26 cellular contexts compared by ENCODE assay signal in the genomic region with DNA sequence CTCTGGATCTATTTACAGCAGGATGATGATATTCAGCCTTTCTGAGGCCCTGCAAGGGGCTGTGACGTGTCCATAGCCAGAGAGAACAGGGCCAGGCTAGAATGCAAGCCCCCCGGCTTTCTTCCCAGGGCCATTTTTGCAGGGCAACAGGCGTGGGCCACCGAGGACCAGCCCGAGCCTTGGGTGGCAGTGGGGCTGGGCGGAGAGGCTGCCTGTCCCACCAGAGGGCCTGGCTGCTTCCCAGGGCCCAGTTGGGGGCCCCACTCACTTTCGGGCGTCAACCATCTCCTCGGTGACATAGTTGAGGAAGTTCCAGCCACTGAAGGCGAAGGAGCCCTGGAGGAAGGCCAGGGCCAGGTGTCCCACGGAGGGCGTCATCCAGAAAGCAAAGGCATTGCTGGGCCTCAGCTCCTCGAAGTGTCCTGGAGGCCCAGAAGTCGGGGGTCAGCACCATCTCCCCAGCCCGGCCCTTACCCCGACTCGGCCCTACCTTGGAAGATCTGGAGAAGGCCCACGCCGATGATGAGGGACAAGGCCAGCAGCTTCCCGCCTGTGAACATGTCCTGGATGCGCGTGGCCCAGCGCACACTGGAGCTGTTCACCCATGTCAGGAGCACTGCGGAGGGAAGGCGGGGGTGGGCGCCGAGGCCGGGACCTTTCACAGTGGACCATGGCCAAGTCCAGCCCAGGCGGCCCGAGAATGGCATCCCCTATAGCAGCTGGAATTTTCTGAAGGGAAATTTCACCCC. TPM values are rescaled to one million over a fixed set of nuclear protein-coding genes. Genes with fewer than 3 reads are reported as not detected.
DNase-seq lines count a peak whose midpoint lies in the region; ATAC-seq, FAIRE-seq and TF ChIP-seq lines count a peak whose summit lies in the region.
"Had no signal": no experiment of that assay in that cellular context is flagged by ENCODE, and none has a peak within 500 bp of the region (broad histone marks: within the 10 kb centered on the region; RNA-seq: fewer than 3 reads in every experiment).

No MANE protein-coding gene starts in this region.

- H3K9ac ChIP-seq in HepG2 (ENCODE audit: insufficient read depth, low read depth, low read length) (no peak overlapping the region), kidney (ENCODE audit: low read length in 2 of 2) (no peak overlapping the region)
- H3K9ac ChIP-seq: BLaER1 treated with 17β-estradiol and CSF1 and Interleukin-3, amounts not matched to agents 10 nM and 100 nM had no signal

- peak overlapping the region in 1 of 3 experiments; percentile 33; a peak in 1 of 6 replicates for H3K4me3 ChIP-seq in HepG2 (replicated peaks in 1 of 3; ENCODE audit: insufficient read depth in 1 of 3, low read depth in 2 of 3, low read length in 3 of 3)
- no peak overlapping the region for H3K4me3 ChIP-seq in right lobe of liver
- no peak overlapping the region for H3K4me3 ChIP-seq in kidney (ENCODE audit: low read length in 2 of 2)
- H3K4me3 ChIP-seq: A549; BLaER1 treated with 17β-estradiol and CSF1 and Interleukin-3, amounts not matched to agents 10 nM and 100 nM; GM12878; GM23338 had no signal

- H2AFZ ChIP-seq in HepG2 (ENCODE audit: low read length), result no peak overlapping the region
- H2AFZ ChIP-seq: GM23338 had no signal

- no peak for ATAC-seq in Right ventricle myocardium inferior
- ATAC-seq in HepG2, result no peak; the same call in 1 of the 3 replicates
- no peak for ATAC-seq in right lobe of liver
- ATAC-seq in GM18517 (IDR thresholded peaks at IDR 0.05; ENCODE audit: unreplicated experiment), result no peak
- ATAC-seq: GM12878, GM23338, HCT116 had no signal

- H3K9me3 ChIP-seq in HepG2 (ENCODE audit: low read length), result no peaks in the 10 kb centered on the region
- H3K9me3 ChIP-seq in right lobe of liver, result no peaks in the 10 kb centered on the region
- H3K9me3 ChIP-seq in kidney (ENCODE audit: control insufficient read depth in 1 of 2, low read length in 2 of 2), result no peaks in the 10 kb centered on the region
- H3K9me3 ChIP-seq: A549; BE2C; BLaER1 treated with 17β-estradiol and CSF1 and Interleukin-3, amounts not matched to agents 10 nM and 100 nM had no signal

- no peak for FAIRE-seq in HepG2 (lab: Jason Lieb, UNC)
- no peak for FAIRE-seq in kidney (lab: Jason Lieb, UNC)
- FAIRE-seq: A549, D721Med, GM12878 had no signal

- H3K27ac ChIP-seq in HepG2 (ENCODE audit: extremely low read length, insufficient read depth, low read length), result no peak overlapping the region
- no peak overlapping the region for H3K27ac ChIP-seq in right lobe of liver
- no peak overlapping the region for H3K27ac ChIP-seq in kidney (ENCODE audit: low read depth in 2 of 2, low read length in 2 of 2)
- H3K27ac ChIP-seq: A549 had no signal

- H3K36me3 ChIP-seq in HepG2 (replicated peaks in 1 of 2; ENCODE audit: control insufficient read depth in 1 of 2, insufficient read depth in 2 of 2, low read length in 2 of 2) (no peaks in the 10 kb centered on the region), right lobe of liver (no peaks in the 10 kb centered on the region), kidney (ENCODE audit: control insufficient read depth in 1 of 2, insufficient read depth in 2 of 2, low read length in 2 of 2) (no peaks in the 10 kb centered on the region)

- peak overlapping the region; percentile 24; the same call in 1 of the 2 replicates for H3K4me2 ChIP-seq in HepG2 (ENCODE audit: low read depth, low read length)
- H3K4me2 ChIP-seq: A549; BLaER1 treated with 17β-estradiol and CSF1 and Interleukin-3, amounts not matched to agents 10 nM and 100 nM; GM23338 had no signal

- DNase-seq in Right ventricle myocardium inferior (ENCODE audit: missing footprints), result peak; percentile 32
- no peak for DNase-seq in cardiac septum (ENCODE audit: low spot score)
- no peak for DNase-seq in HepG2 (ENCODE audit: low spot score)
- DNase-seq in right lobe of liver, result no peak
- peak; percentile 75 for DNase-seq in kidney
- no peak for DNase-seq in GOT3 (lab: John Stamatoyannopoulos, UW)
- DNase-seq: 8988T; ACHN; AML-193; CD4-positive, alpha-beta T cell; CD8-positive, alpha-beta memory T cell; DMS 273 treated with DMSO at 0.1 percent for 48 hours; DMS79; EL; GDM1; H9; HFFc6 had no signal

- intact Hi-C loops in Right ventricle myocardium inferior (cut with DNase I) (no loop called here), cardiac septum (cut with DNase I) (no loop called here), HepG2 (cut with micrococcal nuclease; ENCODE audit: unreplicated experiment) (no loop called here), right lobe of liver (cut with DNase I) (no loop called here), kidney (cut with DNase I) (no loop called here)

- in situ Hi-C loops in HepG2 (cut with HindIII; ENCODE audit: extremely low pct_ligation_motif_present, low pct_unique_long_range_greater_than_20kb), result no loop called here

- H3K4me1 ChIP-seq in HepG2 (ENCODE audit: insufficient read depth, low read length) (peaks cover 33% of the 10 kb centered on the region), right lobe of liver (peaks cover 0 to 25% (median 0%) of the 10 kb centered on the region in 4 donors), kidney (ENCODE audit: control insufficient read depth in 1 of 2, insufficient read depth in 1 of 2, low read depth in 1 of 2, low read length in 2 of 2) (peaks cover 0 to 4% of the 10 kb centered on the region in 2 donors)
- H3K4me1 ChIP-seq: A549, BE2C had no signal

- H3K27me3 ChIP-seq in HepG2 (ENCODE audit: control insufficient read depth in 1 of 2, insufficient read depth in 2 of 2, low read length in 2 of 2) (peaks cover 7 to 14% of the 10 kb centered on the region in 2 experiments; a peak in 3 of 5 replicates), right lobe of liver (no peaks in the 10 kb centered on the region)
- H3K27me3 ChIP-seq: BE2C; BLaER1 treated with 17β-estradiol and CSF1 and Interleukin-3, amounts not matched to agents 10 nM and 100 nM had no signal

- TF ChIP-seq CTCF in HepG2 (CRISPR knock-in tag; IDR thresholded peaks at IDR 0.05) (no peak), right lobe of liver (IDR thresholded peaks at IDR 0.05) (no peak), kidney (IDR thresholded peaks at IDR 0.05; ENCODE audit: borderline replicate concordance, extremely low read depth, insufficient read depth) (no peak)

- no peaks in the 10 kb centered on the region for H4K20me1 ChIP-seq in HepG2 (ENCODE audit: insufficient read depth, low read length)

- BruUV-seq in HepG2 (replicated peaks; lab: Mats Ljungman, UMichigan), result no TSS peak

- TF ChIP-seq POLR2A in HepG2 (IDR thresholded peaks at IDR 0.05; ENCODE audit: insufficient read depth in 1 of 2, low read depth in 2 of 2, low read length in 2 of 2) (no peak), right lobe of liver (IDR thresholded peaks at IDR 0.05) (no peak)

- 44% methylated on average over 16 of the region's 30 CpGs for WGBS in HepG2 (ENCODE audit: low lambda C conversion rate)
- WGBS in right lobe of liver (ENCODE audit: insufficient coverage, low coverage, low lambda C conversion rate, missing lambda C conversion rate), result 80% methylated on average over 1 of the region's 30 CpGs

- no peak for TF ChIP-seq RAD21 in HepG2 (CRISPR knock-in tag; IDR thresholded peaks at IDR 0.05)

- POLR2A ChIA-PET in HepG2 (lab: Yijun Ruan, JAX), result interaction anchor here (0.5 kb wide), 1 partner anchor 147 kb away, joined by 3 read pairs; no protein-coding TSS in a partner anchor

- TF ChIP-seq EP300 in HepG2 (IDR thresholded peaks at IDR 0.05; ENCODE audit: low read depth in 2 of 2, low read length in 2 of 2) (no peak), HepG2 (CRISPR knock-in tag; IDR thresholded peaks at IDR 0.05; ENCODE audit: borderline replicate concordance) (no peak)

- no peaks in the 10 kb centered on the region for H3K79me2 ChIP-seq in HepG2 (ENCODE audit: insufficient read depth, low read length)

- CTCF ChIA-PET in HepG2 (lab: Yijun Ruan, JAX; ENCODE audit: low intra/inter-chr PET ratio, low total read pairs), result no interaction called here

RNA-seq across cellular contexts. Expression of a gene that starts 13.5 kb away (rescaled TPM):
- total RNA-seq in Right ventricle myocardium inferior (0.32 TPM), cardiac septum (not detected), HepG2 (2016; rRNA removed; fragmentation: Illumina TruSeq; extraction: Trizol) (0.41 and 2.2 TPM in 2 replicates), right lobe of liver (not detected), kidney (not detected)
- 2.6 and 2.7 TPM in 2 replicates for total RNA-seq in HepG2 (2016; cell fraction: cytosol; rRNA removed; fragmentation: Illumina TruSeq; extraction: Trizol; ENCODE audit: low read depth)
- total RNA-seq in HepG2 (2016; cell fraction: insoluble cytoplasmic fraction; rRNA removed; fragmentation: Illumina TruSeq; extraction: Trizol), result 0.51 and 1.7 TPM in 2 replicates
- 1.5 and 1.7 TPM in 2 replicates for total RNA-seq in HepG2 (2016; cell fraction: membrane; rRNA removed; fragmentation: Illumina TruSeq; extraction: Trizol)
- total RNA-seq in HepG2 (2016; cell fraction: nucleus; rRNA removed; fragmentation: Illumina TruSeq; extraction: Trizol), result 1.7 and 2.4 TPM in 2 replicates
- polyA plus RNA-seq in HepG2 (2011; rRNA removed) (1.1 TPM in 2 replicates), kidney (ENCODE audit: insufficient read depth, low read depth, low replicate concordance) (0.41 TPM)
- 0.85 and 1.0 TPM in 2 replicates for polyA plus RNA-seq in HepG2 (2011; cell fraction: cytosol; rRNA removed)
- 4.6 and 6.0 TPM in 2 replicates for polyA plus RNA-seq in HepG2 (2011; cell fraction: nucleus; rRNA removed)
- polyA plus RNA-seq in HepG2 (2012), result 0.63 and 0.66 TPM in 2 replicates
- polyA plus RNA-seq in HepG2 (2016; cell fraction: cytosol; fragmentation: Illumina TruSeq; extraction: Trizol; ENCODE audit: low read depth), result 2.1 and 2.7 TPM in 2 replicates
- polyA plus RNA-seq in HepG2 (2016; cell fraction: insoluble cytoplasmic fraction; fragmentation: Illumina TruSeq; extraction: Trizol; ENCODE audit: low read depth), result 1.1 and 1.2 TPM in 2 replicates
- 2.4 and 2.6 TPM in 2 replicates for polyA plus RNA-seq in HepG2 (2016; cell fraction: membrane; fragmentation: Illumina TruSeq; extraction: Trizol; ENCODE audit: low read depth)
- polyA plus RNA-seq in HepG2 (2016; cell fraction: nucleus; fragmentation: Illumina TruSeq; extraction: Trizol; ENCODE audit: insufficient read depth, low read depth), result 5.9 and 6.0 TPM in 2 replicates
- polyA minus RNA-seq in HepG2 (2011; rRNA and poly(A)+ RNA removed; ENCODE audit: low replicate concordance), result 1.7 TPM in 1 of 2 replicates, not detected in the other
- 0.35 and 0.40 TPM in 2 replicates for polyA minus RNA-seq in HepG2 (2011; cell fraction: cytosol; rRNA and poly(A)+ RNA removed)
- 0.62 and 0.64 TPM in 2 replicates for polyA minus RNA-seq in HepG2 (2011; cell fraction: nucleus; rRNA and poly(A)+ RNA removed)
- total RNA-seq: CD4-positive, alpha-beta T cell; CD8-positive, alpha-beta memory T cell; GM12878; HFFc6 had no signal
- polyA plus RNA-seq: CD14-positive monocyte; CD8-positive, alpha-beta memory T cell; GM12878 had no signal

RNA-seq across cellular contexts. Expression of a gene that starts 18.1 kb away (rescaled TPM):
- total RNA-seq in Right ventricle myocardium inferior (17.8 TPM), cardiac septum (22.4 TPM), HepG2 (2016; rRNA removed; fragmentation: Illumina TruSeq; extraction: Trizol) (45.1 and 51.6 TPM in 2 replicates), right lobe of liver (10 to 100 TPM; 25.2 to 40.7 (median 33.7) TPM), kidney (23.8 TPM)
- 34.5 and 35.4 TPM in 2 replicates for total RNA-seq in HepG2 (2016; cell fraction: cytosol; rRNA removed; fragmentation: Illumina TruSeq; extraction: Trizol; ENCODE audit: low read depth)
- total RNA-seq in HepG2 (2016; cell fraction: insoluble cytoplasmic fraction; rRNA removed; fragmentation: Illumina TruSeq; extraction: Trizol), result 39.3 and 56.4 TPM in 2 replicates
- total RNA-seq in HepG2 (2016; cell fraction: membrane; rRNA removed; fragmentation: Illumina TruSeq; extraction: Trizol), result 85.6 and 91.5 TPM in 2 replicates
- total RNA-seq in HepG2 (2016; cell fraction: nucleus; rRNA removed; fragmentation: Illumina TruSeq; extraction: Trizol), result 24.3 and 30.9 TPM in 2 replicates
- polyA plus RNA-seq in HepG2 (2011; rRNA removed) (17.6 and 30.3 TPM in 2 replicates), kidney (ENCODE audit: insufficient read depth, low read depth, low replicate concordance) (13.9 TPM)
- 9.6 and 22.4 TPM in 2 replicates for polyA plus RNA-seq in HepG2 (2011; cell fraction: cytosol; rRNA removed)
- 49.0 and 59.4 TPM in 2 replicates for polyA plus RNA-seq in HepG2 (2011; cell fraction: nucleus; rRNA removed)
- 12.5 and 18.3 TPM in 2 replicates for polyA plus RNA-seq in HepG2 (2012)
- polyA plus RNA-seq in HepG2 (2016; cell fraction: cytosol; fragmentation: Illumina TruSeq; extraction: Trizol; ENCODE audit: low read depth), result 46.7 and 50.1 TPM in 2 replicates
- polyA plus RNA-seq in HepG2 (2016; cell fraction: insoluble cytoplasmic fraction; fragmentation: Illumina TruSeq; extraction: Trizol; ENCODE audit: low read depth), result 41.6 and 54.2 TPM in 2 replicates
- polyA plus RNA-seq in HepG2 (2016; cell fraction: membrane; fragmentation: Illumina TruSeq; extraction: Trizol; ENCODE audit: low read depth), result 92.1 and 104 TPM in 2 replicates
- 70.1 and 70.6 TPM in 2 replicates for polyA plus RNA-seq in HepG2 (2016; cell fraction: nucleus; fragmentation: Illumina TruSeq; extraction: Trizol; ENCODE audit: insufficient read depth, low read depth)
- polyA minus RNA-seq in HepG2 (2011; rRNA and poly(A)+ RNA removed; ENCODE audit: low replicate concordance), result 11.9 and 50.0 TPM in 2 replicates
- 9.7 and 13.5 TPM in 2 replicates for polyA minus RNA-seq in HepG2 (2011; cell fraction: cytosol; rRNA and poly(A)+ RNA removed)
- polyA minus RNA-seq in HepG2 (2011; cell fraction: nucleus; rRNA and poly(A)+ RNA removed), result 10.3 TPM in 2 replicates
- polyA plus RNA-seq: CD8-positive, alpha-beta memory T cell had no signal

Comparison
In these comparisons a context has a peak if more than half of its experiments do, and no peak if none do; other contexts are left out.
1. DNase-seq: peak in Right ventricle myocardium inferior (single experiment) and kidney (single experiment); none in cardiac septum (single experiment), HepG2 (single experiment), right lobe of liver (0 of 3) and GOT3 (single experiment).